29 cellular contexts compared by ENCODE assay signal in the genomic region with DNA sequence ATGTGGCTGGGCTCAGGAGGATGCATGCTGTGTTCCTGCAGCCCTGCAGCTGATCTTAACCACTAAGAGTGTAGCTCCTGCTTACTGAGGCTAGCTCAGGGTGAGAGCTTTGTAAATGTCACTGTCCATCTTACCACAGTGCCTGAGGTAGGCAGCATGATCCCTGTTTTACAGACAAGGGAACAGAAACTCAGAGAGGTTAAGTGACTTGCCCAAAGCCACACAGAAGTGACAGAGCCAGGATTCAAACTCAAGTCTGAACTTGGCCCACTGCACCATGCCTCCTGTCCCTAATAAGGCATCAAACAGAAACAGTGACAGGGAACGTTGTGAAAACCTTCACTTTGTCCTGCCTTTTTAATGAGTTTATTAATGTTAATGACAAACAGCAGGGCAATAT. TPM values are rescaled to one million over a fixed set of nuclear protein-coding genes. Genes with fewer than 3 reads are reported as not detected.
"Had no signal": no experiment of that assay in that cellular context is flagged by ENCODE, and none has a peak within 500 bp of the region (broad histone marks: within the 10 kb centered on the region; RNA-seq: fewer than 3 reads in every experiment).

No MANE protein-coding gene starts in this region.

- H3K4me3 Mint-ChIP-seq: activated CD4-positive, alpha-beta memory T cell treated with anti-CD3 and anti-CD28 coated beads for 36 hours; activated CD4-positive, alpha-beta T cell treated with anti-CD3 and anti-CD28 coated beads, Interleukin-2, amount 10 ng/mL, durations not matched to agents 7 days and 5 days; activated naive CD4-positive, alpha-beta T cell treated with anti-CD3 and anti-CD28 coated beads, Interleukin-2, amount 10 ng/mL, durations not matched to agents 7 days and 5 days; activated naive CD8-positive, alpha-beta T cell treated with anti-CD3 and anti-CD28 coated beads for 36 hours; activated T-cell treated with anti-CD3 and anti-CD28 coated beads, Interleukin-2, amount 50 U/mL, for 4 hours; T-cell had no signal

- H3K4me1 ChIP-seq: Peyer's patch had no signal

- H3K9me3 ChIP-seq: Peyer's patch had no signal

- H3K27me3 Mint-ChIP-seq: activated CD4-positive, alpha-beta T cell treated with anti-CD3 and anti-CD28 coated beads, Interleukin-2, amount 10 ng/mL, durations not matched to agents 7 days and 5 days had no signal

- H3K27ac ChIP-seq: brain microvascular endothelial cell, cardiac muscle cell, Peyer's patch, RWPE1 had no signal

- H3K27ac Mint-ChIP-seq: activated CD4-positive, alpha-beta memory T cell treated with anti-CD3 and anti-CD28 coated beads for 36 hours; activated CD4-positive, alpha-beta T cell treated with anti-CD3 and anti-CD28 coated beads, Interleukin-2, amount 10 ng/mL, durations not matched to agents 7 days and 5 days; activated naive CD4-positive, alpha-beta T cell treated with anti-CD3 and anti-CD28 coated beads, Interleukin-2, amount 10 ng/mL, durations not matched to agents 7 days and 5 days; activated naive CD8-positive, alpha-beta T cell treated with anti-CD3 and anti-CD28 coated beads for 36 hours; T-cell had no signal

- FAIRE-seq: TTC549 had no signal

- H3K36me3 Mint-ChIP-seq: activated CD4-positive, alpha-beta memory T cell treated with anti-CD3 and anti-CD28 coated beads for 36 hours; T-cell had no signal

- H3K9me3 Mint-ChIP-seq: activated CD4-positive, alpha-beta memory T cell treated with anti-CD3 and anti-CD28 coated beads for 36 hours; activated CD4-positive, alpha-beta T cell treated with anti-CD3 and anti-CD28 coated beads, Interleukin-2, amount 10 ng/mL, durations not matched to agents 7 days and 5 days; activated naive CD4-positive, alpha-beta T cell treated with anti-CD3 and anti-CD28 coated beads, Interleukin-2, amount 10 ng/mL, durations not matched to agents 7 days and 5 days; activated naive CD8-positive, alpha-beta T cell treated with anti-CD3 and anti-CD28 coated beads for 36 hours; activated T-cell treated with anti-CD3 and anti-CD28 coated beads, Interleukin-2, amount 50 U/mL, for 4 hours; T-cell had no signal

- H3K27me3 ChIP-seq: cardiac muscle cell, Peyer's patch had no signal

- ATAC-seq: activated T-cell treated with anti-CD3 and anti-CD28 coated beads, Interleukin-2, amount 50 U/mL, for 4 hours; T-cell had no signal

- H3K36me3 ChIP-seq: brain microvascular endothelial cell, Peyer's patch had no signal

- H3K4me3 ChIP-seq: cardiac muscle cell, Peyer's patch had no signal

- DNase-seq: activated CD4-positive, alpha-beta memory T cell treated with anti-CD3 and anti-CD28 coated beads for 36 hours; activated CD4-positive, alpha-beta T cell treated with anti-CD3 and anti-CD28 coated beads, Interleukin-2, amount 10 ng/mL, durations not matched to agents 7 days and 5 days; activated CD4-positive, CD25-positive, alpha-beta regulatory T cell; activated CD8-positive, alpha-beta memory T cell treated with anti-CD3 and anti-CD28 coated beads for 24 hours; activated gamma-delta T cell; activated naive CD4-positive, alpha-beta T cell treated with anti-CD3 and anti-CD28 coated beads, Interleukin-2, amount 10 ng/mL, durations not matched to agents 7 days and 5 days; activated naive CD8-positive, alpha-beta T cell treated with anti-CD3 and anti-CD28 coated beads for 36 hours; activated T-cell treated with anti-CD3 and anti-CD28 coated beads, Interleukin-2, amount 50 U/mL, for 4 hours; brain microvascular endothelial cell; NCI-H1092; NCI-H1417 treated with DMSO at 0.1 percent for 48 hours; NCI-H1694; NCI-H2029; NCI-H2107; NCI-H2171 treated with DMSO at 0.1 percent for 48 hours; NCI-H345; NCI-H510A; NCI-H69; NK-92 treated with Interleukin-12 subunit alpha and Interleukin-12 subunit beta, amount 100 ng/mL, for 24 hours; Peyer's patch; SHP77; T-cell; T-helper 2 cell; T1000 had no signal

- H3K4me1 Mint-ChIP-seq: activated CD4-positive, alpha-beta T cell treated with anti-CD3 and anti-CD28 coated beads, Interleukin-2, amount 10 ng/mL, durations not matched to agents 7 days and 5 days; activated naive CD4-positive, alpha-beta T cell treated with anti-CD3 and anti-CD28 coated beads, Interleukin-2, amount 10 ng/mL, durations not matched to agents 7 days and 5 days; activated naive CD8-positive, alpha-beta T cell treated with anti-CD3 and anti-CD28 coated beads for 36 hours; T-cell had no signal

RNA-seq across cellular contexts. Expression of gene MYOG, which starts 31.6 kb away (rescaled TPM):
- total RNA-seq: activated CD4-positive, alpha-beta memory T cell treated with anti-CD3 and anti-CD28 coated beads for 36 hours; activated CD4-positive, alpha-beta T cell treated with anti-CD3 and anti-CD28 coated beads, Interleukin-2, amount 10 ng/mL, durations not matched to agents 7 days and 5 days; activated naive CD8-positive, alpha-beta T cell treated with anti-CD3 and anti-CD28 coated beads for 36 hours; activated T-cell treated with anti-CD3 and anti-CD28 coated beads, Interleukin-2, amount 50 U/mL, for 4 hours; M059J; Peyer's patch; SK-MEL-5; T-cell had no signal
- polyA plus RNA-seq: cardiac muscle cell had no signal
